In the genomic region with DNA sequence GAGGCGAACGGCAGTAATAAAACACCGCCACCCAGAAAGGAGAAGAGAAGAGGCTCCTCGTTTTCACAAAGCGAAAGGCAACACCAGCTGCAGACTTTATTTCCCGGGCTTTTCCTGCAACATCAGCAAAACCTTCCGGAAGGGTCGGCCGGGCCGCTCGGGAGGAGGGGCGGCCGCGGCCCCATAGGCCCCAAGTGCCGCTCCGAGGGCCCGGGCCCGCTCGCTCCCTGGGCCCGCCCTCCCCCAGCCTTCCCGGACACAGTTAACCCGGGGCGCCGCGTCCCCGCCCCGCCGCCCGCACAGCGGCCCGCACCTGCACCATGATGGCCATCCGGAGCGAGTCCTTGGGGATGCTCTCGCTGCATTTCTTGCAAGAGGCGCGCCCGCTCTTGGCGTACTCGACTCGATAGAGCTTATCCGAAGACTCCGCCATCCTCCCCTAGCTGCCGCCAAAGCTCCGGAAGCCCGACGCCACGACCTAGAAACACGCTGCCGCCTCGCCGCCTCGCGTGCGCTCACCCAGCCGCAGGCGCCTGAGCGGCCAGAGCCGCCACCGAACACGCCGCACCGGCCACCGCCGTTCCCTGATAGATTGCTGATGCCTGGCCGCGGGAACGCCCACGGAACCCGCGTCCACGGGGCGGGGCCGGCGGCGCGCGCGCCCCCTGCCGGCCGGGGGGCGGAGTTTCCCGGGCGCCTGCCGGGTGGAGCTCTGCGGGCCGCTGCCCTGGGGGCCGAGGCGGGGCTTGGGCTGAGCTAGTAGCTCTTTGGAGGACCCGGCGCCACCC, we compare ENCODE assay signal across 8 cellular contexts. TPM values are rescaled to one million over a fixed set of nuclear protein-coding genes. Genes with fewer than 3 reads are reported as not detected.
A peak's percentile ranks its signal among the peaks of the same experiment; 100 is the strongest.
DNase-seq lines count a peak whose midpoint lies in the region; ATAC-seq, FAIRE-seq and TF ChIP-seq lines count a peak whose summit lies in the region.

A gene (minus strand): TSS at position 597 of the 788 bp plus-strand sequence. CDS start 164 bp downstream, at position 433.

- H3K4me3 Mint-ChIP-seq in activated T-cell treated with anti-CD3 and anti-CD28 coated beads, Interleukin-2, amount 50 U/mL, for 72 hours: peak within 1 kb of the TSS; percentile 95 to 100
- peak within 1 kb of the TSS; percentile 89 to 100 (median 98) for H3K4me3 Mint-ChIP-seq in naive B cell
- peak within 1 kb of the TSS; percentile 93 for H3K4me3 Mint-ChIP-seq in stimulated activated memory B cell treated with anti-CD40 and anti-IgM and Interleukin-4, amounts not matched to agents 10 μg/mL and 1 μg/mL and 100 μg/mL, for 72 hours

- H3K27me3 Mint-ChIP-seq in activated T-cell treated with anti-CD3 and anti-CD28 coated beads, Interleukin-2, amount 50 U/mL, for 72 hours (ENCODE audit: low read depth): no peaks in the 10 kb centered on the region
- no peaks in the 10 kb centered on the region for H3K27me3 Mint-ChIP-seq in naive B cell
- no peaks in the 10 kb centered on the region for H3K27me3 Mint-ChIP-seq in stimulated activated memory B cell treated with anti-CD40 and anti-IgM and Interleukin-4, amounts not matched to agents 10 μg/mL and 1 μg/mL and 100 μg/mL, for 72 hours

- intact Hi-C loops in esophagus squamous epithelium (cut with DNase I): no loop called here

- peak; percentile 32 to 97 (median 92) for TF ChIP-seq CTCF in esophagus squamous epithelium (IDR thresholded peaks at IDR 0.05)

- no peak for FAIRE-seq in RCC 7860 (lab: Jason Lieb, UNC)

- H3K27ac Mint-ChIP-seq in activated T-cell treated with anti-CD3 and anti-CD28 coated beads, Interleukin-2, amount 50 U/mL, for 72 hours: peak within 1 kb of the TSS; percentile 99
- peak within 1 kb of the TSS; percentile 93 to 99 (median 98) for H3K27ac Mint-ChIP-seq in naive B cell
- H3K27ac Mint-ChIP-seq in stimulated activated memory B cell treated with anti-CD40 and anti-IgM and Interleukin-4, amounts not matched to agents 10 μg/mL and 1 μg/mL and 100 μg/mL, for 72 hours: peak within 1 kb of the TSS; percentile 96

- DNase-seq in Daoy (ENCODE audit: low read depth) (peak; percentile 93), RCC 7860 (ENCODE audit: low spot score) (peak; percentile 73), esophagus squamous epithelium (lab: John Stamatoyannopoulos, UW) (peak; percentile 73), naive B cell (peak; percentile 89)
- DNase-seq in activated T-cell treated with anti-CD3 and anti-CD28 coated beads, Interleukin-2, amount 50 U/mL, for 72 hours: peak; percentile 91 to 94

- peak; percentile 72 for ATAC-seq in GM21786 (IDR thresholded peaks at IDR 0.05; ENCODE audit: unreplicated experiment)
- peak; percentile 92 for ATAC-seq in activated T-cell treated with anti-CD3 and anti-CD28 coated beads, Interleukin-2, amount 50 U/mL, for 72 hours (replicated peaks in 1 of 2)
- ATAC-seq in naive B cell (ENCODE audit: low read depth in 2 of 2): peak; percentile 75 to 77
- ATAC-seq in stimulated activated memory B cell treated with anti-CD40 and anti-IgM and Interleukin-4, amounts not matched to agents 10 μg/mL and 1 μg/mL and 100 μg/mL, for 72 hours: peak; percentile 94

- H3K9me3 ChIP-seq in KOPT-K1 (ENCODE audit: insufficient read depth, low read length, poor library complexity, severe bottlenecking) (no peaks in the 10 kb centered on the region), esophagus squamous epithelium (no peaks in the 10 kb centered on the region)

- H3K9me3 Mint-ChIP-seq in activated T-cell treated with anti-CD3 and anti-CD28 coated beads, Interleukin-2, amount 50 U/mL, for 72 hours: peaks cover 0 to 3% of the 10 kb centered on the region in 2 donors
- no peaks in the 10 kb centered on the region for H3K9me3 Mint-ChIP-seq in naive B cell
- H3K9me3 Mint-ChIP-seq in stimulated activated memory B cell treated with anti-CD40 and anti-IgM and Interleukin-4, amounts not matched to agents 10 μg/mL and 1 μg/mL and 100 μg/mL, for 72 hours: no peaks in the 10 kb centered on the region

- H3K36me3 ChIP-seq in KOPT-K1 (ENCODE audit: insufficient read depth, low read length) (peaks cover 3% of the 10 kb centered on the region), esophagus squamous epithelium (peaks cover 0 to 3% (median 0%) of the 10 kb centered on the region in 3 donors)

- WGBS in esophagus squamous epithelium, 2 donors: 0% methylated on average over 14 to 19 of the region's 90 CpGs

- peak within 1 kb of the TSS; percentile 74 for H3K27ac ChIP-seq in KOPT-K1 (ENCODE audit: low read depth, low read length, poor library complexity, severe bottlenecking)
- H3K27ac ChIP-seq in esophagus squamous epithelium: peak within 1 kb of the TSS; percentile 76 to 92 (median 83)

- peak in 3 of 4 donors; percentile 10 to 84 (median 71) for TF ChIP-seq POLR2A in esophagus squamous epithelium (IDR thresholded peaks at IDR 0.05)

- no peaks in the 10 kb centered on the region for H3K27me3 ChIP-seq in esophagus squamous epithelium

- H3K4me1 Mint-ChIP-seq in activated T-cell treated with anti-CD3 and anti-CD28 coated beads, Interleukin-2, amount 50 U/mL, for 72 hours (ENCODE audit: low read depth): peaks cover 44% of the 10 kb centered on the region
- peaks cover 38 to 62% (median 55%) of the 10 kb centered on the region in 3 donors for H3K4me1 Mint-ChIP-seq in naive B cell
- peaks cover 59% of the 10 kb centered on the region for H3K4me1 Mint-ChIP-seq in stimulated activated memory B cell treated with anti-CD40 and anti-IgM and Interleukin-4, amounts not matched to agents 10 μg/mL and 1 μg/mL and 100 μg/mL, for 72 hours

- peaks cover 5 to 8% of the 10 kb centered on the region in 2 donors for H3K36me3 Mint-ChIP-seq in activated T-cell treated with anti-CD3 and anti-CD28 coated beads, Interleukin-2, amount 50 U/mL, for 72 hours (ENCODE audit: insufficient read depth in 2 of 2)
- no peaks in the 10 kb centered on the region for H3K36me3 Mint-ChIP-seq in naive B cell
- peaks cover 9% of the 10 kb centered on the region for H3K36me3 Mint-ChIP-seq in stimulated activated memory B cell treated with anti-CD40 and anti-IgM and Interleukin-4, amounts not matched to agents 10 μg/mL and 1 μg/mL and 100 μg/mL, for 72 hours

- H3K4me3 ChIP-seq in esophagus squamous epithelium: peak within 1 kb of the TSS; percentile 53 to 91 (median 71)

- H3K4me1 ChIP-seq in esophagus squamous epithelium: peaks cover 27 to 51% (median 42%) of the 10 kb centered on the region in 3 donors

RNA-seq across cellular contexts. Expression of the gene that starts here (rescaled TPM):
- 237 and 242 TPM in 2 replicates for total RNA-seq in Daoy (2014; rRNA removed; shearing (Covaris generic))
- total RNA-seq in activated T-cell treated with anti-CD3 and anti-CD28 coated beads, Interleukin-2, amount 50 U/mL, for 72 hours: 100 to 1,000 TPM; 161 to 184 TPM
- 100 to 1,000 TPM in 1 of 4 donors, 10 to 100 TPM in 3; 56.1 to 119 (median 85.0) TPM for total RNA-seq in esophagus squamous epithelium
- polyA plus RNA-seq in naive B cell (ENCODE audit: low read depth in 6 of 6): 100 to 1,000 TPM; 156 to 250 (median 234) TPM

Comparison
In these comparisons a context has a peak if more than half of its experiments do, and no peak if none do; other contexts are left out.
1. Peak in every context shown above with its lines: DNase-seq, ATAC-seq, H3K4me3 ChIP-seq and H3K27ac ChIP-seq.